ENCODE assay signal across 9 cellular contexts in genomic region chr4:154490589-154491340, GRCh38. TPM values are rescaled to one million over a fixed set of nuclear protein-coding genes. Genes with fewer than 3 reads are reported as not detected.
DNase-seq lines count a peak whose midpoint lies in the region; ATAC-seq and TF ChIP-seq lines count a peak whose summit lies in the region.
"Had no signal": no experiment of that assay in that cellular context is flagged by ENCODE, and none has a peak within 500 bp of the region (broad histone marks: within the 10 kb centered on the region; RNA-seq: fewer than 3 reads in every experiment).

No MANE protein-coding gene starts in this region.

- no peaks in the 10 kb centered on the region for H3K27me3 ChIP-seq in right cardiac atrium (ENCODE audit: control insufficient read depth, insufficient read depth)
- peaks cover 65% of the 10 kb centered on the region for H3K27me3 ChIP-seq in skeletal muscle satellite cell (ENCODE audit: control insufficient read depth, insufficient read depth, low read length)

- POLR2A ChIA-PET in WTC11 (lab: Charles Lee): interaction anchor here (1.0 kb wide), 1 partner anchor 15 kb away, joined by 4 read pairs; no protein-coding TSS in a partner anchor

- ATAC-seq in HG02759 (IDR thresholded peaks at IDR 0.05; ENCODE audit: unreplicated experiment): peak; percentile 74
- peak; percentile 35 for ATAC-seq in WTC11
- peak; percentile 28 to 43 for ATAC-seq in right cardiac atrium

- no peaks in the 10 kb centered on the region for H3K9me3 Mint-ChIP-seq in activated CD4-positive, alpha-beta T cell treated with anti-CD3 and anti-CD28 coated beads, Interleukin-2, amount 10 ng/mL, durations not matched to agents 24 days and 14 days
- H3K9me3 Mint-ChIP-seq in WTC11: no peaks in the 10 kb centered on the region

- H3K4me2 ChIP-seq in skeletal muscle satellite cell (ENCODE audit: low read length): peak overlapping the region; percentile 70

- H3K9me3 ChIP-seq in right cardiac atrium (ENCODE audit: control insufficient read depth, low read length) (no peaks in the 10 kb centered on the region), skeletal muscle satellite cell (replicated peaks; ENCODE audit: low read length) (no peaks in the 10 kb centered on the region)

- H3K4me1 ChIP-seq in right cardiac atrium (ENCODE audit: control insufficient read depth, insufficient read depth, low read length) (no peaks in the 10 kb centered on the region), skeletal muscle satellite cell (ENCODE audit: control insufficient read depth, insufficient read depth, low read length) (peaks cover 13% of the 10 kb centered on the region)

- H3K27ac Mint-ChIP-seq in activated CD4-positive, alpha-beta T cell treated with anti-CD3 and anti-CD28 coated beads, Interleukin-2, amount 10 ng/mL, durations not matched to agents 24 days and 14 days: peak overlapping the region; percentile 29
- no peak overlapping the region for H3K27ac Mint-ChIP-seq in WTC11
- H3K27ac Mint-ChIP-seq: CD4-positive, CD25-positive, alpha-beta regulatory T cell had no signal

- intact Hi-C loops in activated CD4-positive, alpha-beta T cell treated with anti-CD3 and anti-CD28 coated beads, Interleukin-2, amount 10 ng/mL, durations not matched to agents 24 days and 14 days (cut with micrococcal nuclease): loop anchor here (5.0 kb wide), 2 partner anchors 252 to 703 kb away; partner anchors contain the start of genes LRAT and SFRP2
- intact Hi-C loops in right cardiac atrium (cut with DNase I): no loop called here

- H3K27me3 Mint-ChIP-seq in activated CD4-positive, alpha-beta T cell treated with anti-CD3 and anti-CD28 coated beads, Interleukin-2, amount 10 ng/mL, durations not matched to agents 24 days and 14 days: peaks cover 64% of the 10 kb centered on the region
- peaks cover 81% of the 10 kb centered on the region for H3K27me3 Mint-ChIP-seq in WTC11 (ENCODE audit: low read depth)

- H3K36me3 ChIP-seq in skeletal muscle satellite cell (ENCODE audit: insufficient read depth, low read length): no peaks in the 10 kb centered on the region

- TF ChIP-seq CTCF in WTC11 (IDR thresholded peaks at IDR 0.05): no peak

- peak; percentile 60 for DNase-seq in activated CD4-positive, alpha-beta T cell treated with anti-CD3 and anti-CD28 coated beads, Interleukin-2, amount 10 ng/mL, durations not matched to agents 24 days and 14 days
- DNase-seq in activated CD4-positive, alpha-beta T cell treated with anti-CD3 and anti-CD28 coated beads for 1 hour: no peak
- DNase-seq in WTC11 (ENCODE audit: low spot score): peak; percentile 55
- peak in 2 of 3 donors; percentile 48 to 51 for DNase-seq in right cardiac atrium
- DNase-seq in NCI-H2107 (lab: John Stamatoyannopoulos, UW): no peak
- DNase-seq in SIG-M5 (lab: John Stamatoyannopoulos, UW): no peak

- H3K4me3 ChIP-seq in right cardiac atrium (ENCODE audit: low read length) (peak overlapping the region; percentile 34), skeletal muscle satellite cell (ENCODE audit: low read length) (peak overlapping the region; percentile 56)

- 2% methylated on average over 76 of the region's 76 CpGs for WGBS in right cardiac atrium

- no peak overlapping the region for H3K27ac ChIP-seq in right cardiac atrium (ENCODE audit: low read length)

- H3K4me1 Mint-ChIP-seq in activated CD4-positive, alpha-beta T cell treated with anti-CD3 and anti-CD28 coated beads, Interleukin-2, amount 10 ng/mL, durations not matched to agents 24 days and 14 days: peaks cover 13% of the 10 kb centered on the region
- peaks cover 16% of the 10 kb centered on the region for H3K4me1 Mint-ChIP-seq in WTC11

- peak overlapping the region; percentile 66 for H3K4me3 Mint-ChIP-seq in activated CD4-positive, alpha-beta T cell treated with anti-CD3 and anti-CD28 coated beads, Interleukin-2, amount 10 ng/mL, durations not matched to agents 24 days and 14 days
- H3K4me3 Mint-ChIP-seq in WTC11: peak overlapping the region; percentile 80

- H3K36me3 Mint-ChIP-seq in activated CD4-positive, alpha-beta T cell treated with anti-CD3 and anti-CD28 coated beads, Interleukin-2, amount 10 ng/mL, durations not matched to agents 24 days and 14 days (ENCODE audit: low read depth): no peaks in the 10 kb centered on the region
- no peaks in the 10 kb centered on the region for H3K36me3 Mint-ChIP-seq in WTC11
- H3K36me3 Mint-ChIP-seq: CD4-positive, CD25-positive, alpha-beta regulatory T cell had no signal

- CTCF ChIA-PET in WTC11 (lab: Charles Lee): interaction anchor here (0.9 to 2.1 kb wide), 9 partner anchors 8 to 253 kb away, joined by 3 to 13 read pairs (median 4); partner anchors contain the start of genes LRAT and PLRG1

- H3K9ac ChIP-seq in skeletal muscle satellite cell (ENCODE audit: low read depth, low read length): no peak overlapping the region

TF ChIP-seq in WTC11, 78 proteins besides CTCF, POLR2A, EP300 and RAD21 (continues in another document):
- TF ChIP-seq ATF1 (CRISPR knock-in tag; IDR thresholded peaks at IDR 0.05) (peak; percentile 93), GRHL2 (CRISPR knock-in tag; IDR thresholded peaks at IDR 0.05; ENCODE audit: insufficient replicate concordance, severe bottlenecking) (no peak), EMX1 (CRISPR knock-in tag; IDR thresholded peaks at IDR 0.05) (no peak), IRF2 (CRISPR knock-in tag; IDR thresholded peaks at IDR 0.05; ENCODE audit: borderline replicate concordance, low read depth) (0 out of 2 replicates have a peak, but pooled peaks have one; percentile 36)
- TF ChIP-seq, protein P1, sequence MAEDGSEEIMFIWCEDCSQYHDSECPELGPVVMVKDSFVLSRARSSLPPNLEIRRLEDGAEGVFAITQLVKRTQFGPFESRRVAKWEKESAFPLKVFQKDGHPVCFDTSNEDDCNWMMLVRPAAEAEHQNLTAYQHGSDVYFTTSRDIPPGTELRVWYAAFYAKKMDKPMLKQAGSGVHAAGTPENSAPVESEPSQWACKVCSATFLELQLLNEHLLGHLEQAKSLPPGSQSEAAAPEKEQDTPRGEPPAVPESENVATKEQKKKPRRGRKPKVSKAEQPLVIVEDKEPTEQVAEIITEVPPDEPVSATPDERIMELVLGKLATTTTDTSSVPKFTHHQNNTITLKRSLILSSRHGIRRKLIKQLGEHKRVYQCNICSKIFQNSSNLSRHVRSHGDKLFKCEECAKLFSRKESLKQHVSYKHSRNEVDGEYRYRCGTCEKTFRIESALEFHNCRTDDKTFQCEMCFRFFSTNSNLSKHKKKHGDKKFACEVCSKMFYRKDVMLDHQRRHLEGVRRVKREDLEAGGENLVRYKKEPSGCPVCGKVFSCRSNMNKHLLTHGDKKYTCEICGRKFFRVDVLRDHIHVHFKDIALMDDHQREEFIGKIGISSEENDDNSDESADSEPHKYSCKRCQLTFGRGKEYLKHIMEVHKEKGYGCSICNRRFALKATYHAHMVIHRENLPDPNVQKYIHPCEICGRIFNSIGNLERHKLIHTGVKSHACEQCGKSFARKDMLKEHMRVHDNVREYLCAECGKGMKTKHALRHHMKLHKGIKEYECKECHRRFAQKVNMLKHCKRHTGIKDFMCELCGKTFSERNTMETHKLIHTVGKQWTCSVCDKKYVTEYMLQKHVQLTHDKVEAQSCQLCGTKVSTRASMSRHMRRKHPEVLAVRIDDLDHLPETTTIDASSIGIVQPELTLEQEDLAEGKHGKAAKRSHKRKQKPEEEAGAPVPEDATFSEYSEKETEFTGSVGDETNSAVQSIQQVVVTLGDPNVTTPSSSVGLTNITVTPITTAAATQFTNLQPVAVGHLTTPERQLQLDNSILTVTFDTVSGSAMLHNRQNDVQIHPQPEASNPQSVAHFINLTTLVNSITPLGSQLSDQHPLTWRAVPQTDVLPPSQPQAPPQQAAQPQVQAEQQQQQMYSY (CRISPR knock-in tag; IDR thresholded peaks at IDR 0.05): peak; percentile 55
- TF ChIP-seq, protein P2, sequence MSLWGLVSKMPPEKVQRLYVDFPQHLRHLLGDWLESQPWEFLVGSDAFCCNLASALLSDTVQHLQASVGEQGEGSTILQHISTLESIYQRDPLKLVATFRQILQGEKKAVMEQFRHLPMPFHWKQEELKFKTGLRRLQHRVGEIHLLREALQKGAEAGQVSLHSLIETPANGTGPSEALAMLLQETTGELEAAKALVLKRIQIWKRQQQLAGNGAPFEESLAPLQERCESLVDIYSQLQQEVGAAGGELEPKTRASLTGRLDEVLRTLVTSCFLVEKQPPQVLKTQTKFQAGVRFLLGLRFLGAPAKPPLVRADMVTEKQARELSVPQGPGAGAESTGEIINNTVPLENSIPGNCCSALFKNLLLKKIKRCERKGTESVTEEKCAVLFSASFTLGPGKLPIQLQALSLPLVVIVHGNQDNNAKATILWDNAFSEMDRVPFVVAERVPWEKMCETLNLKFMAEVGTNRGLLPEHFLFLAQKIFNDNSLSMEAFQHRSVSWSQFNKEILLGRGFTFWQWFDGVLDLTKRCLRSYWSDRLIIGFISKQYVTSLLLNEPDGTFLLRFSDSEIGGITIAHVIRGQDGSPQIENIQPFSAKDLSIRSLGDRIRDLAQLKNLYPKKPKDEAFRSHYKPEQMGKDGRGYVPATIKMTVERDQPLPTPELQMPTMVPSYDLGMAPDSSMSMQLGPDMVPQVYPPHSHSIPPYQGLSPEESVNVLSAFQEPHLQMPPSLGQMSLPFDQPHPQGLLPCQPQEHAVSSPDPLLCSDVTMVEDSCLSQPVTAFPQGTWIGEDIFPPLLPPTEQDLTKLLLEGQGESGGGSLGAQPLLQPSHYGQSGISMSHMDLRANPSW (CRISPR knock-in tag; conservative IDR thresholded peaks at IDR 0.05; ENCODE audit: low read depth): peak; percentile 69; the same call in 1 of the 2 replicates

RNA-seq across cellular contexts. Expression of gene DCHS2, which starts 0.8 kb away (rescaled TPM):
- total RNA-seq in activated CD4-positive, alpha-beta T cell treated with anti-CD3 and anti-CD28 coated beads, Interleukin-2, amount 10 ng/mL, durations not matched to agents 24 days and 14 days: not detected in 2 replicates
- 1.3 to 1.9 TPM (median 1.4 TPM) in 3 replicates for total RNA-seq in WTC11 (2021)
- not detected for total RNA-seq in right cardiac atrium
- not detected for polyA plus RNA-seq in right cardiac atrium
- total RNA-seq in skeletal muscle satellite cell (2012; rRNA removed): not detected in 2 replicates
- total RNA-seq: CD4-positive, CD25-positive, alpha-beta regulatory T cell had no signal
- polyA plus RNA-seq: CD4-positive, CD25-positive, alpha-beta regulatory T cell had no signal

RNA-seq across cellular contexts. Expression of gene PLRG1, which starts 59.4 kb away (rescaled TPM):
- total RNA-seq in activated CD4-positive, alpha-beta T cell treated with anti-CD3 and anti-CD28 coated beads, Interleukin-2, amount 10 ng/mL, durations not matched to agents 24 days and 14 days: 81.1 and 92.3 TPM in 2 replicates
- total RNA-seq in WTC11 (2021) (76.3 to 84.8 TPM (median 78.3 TPM) in 3 replicates), right cardiac atrium (10 to 100 TPM; 42.5 to 53.0 (median 50.8) TPM)
- polyA plus RNA-seq in right cardiac atrium: 24.6 TPM
- 56.6 and 77.3 TPM in 2 replicates for total RNA-seq in skeletal muscle satellite cell (2012; rRNA removed)

Comparison
In these comparisons a context has a peak if more than half of its experiments do, and no peak if none do; other contexts are left out.
1. DNase-seq: peak in activated CD4-positive, alpha-beta T cell treated with anti-CD3 and anti-CD28 coated beads, Interleukin-2, amount 10 ng/mL, durations not matched to agents 24 days and 14 days (single experiment), WTC11 (single experiment) and right cardiac atrium (2 of 3); none in activated CD4-positive, alpha-beta T cell treated with anti-CD3 and anti-CD28 coated beads for 1 hour (single experiment), NCI-H2107 (single experiment) and SIG-M5 (single experiment).
2. Peak in every context shown above with its lines, with median percentiles within 50 percentile points of each other: ATAC-seq.